In genomic region chr17:2805961-2806360, GRCh38 we compare ENCODE assay signal across 22 cellular contexts. TPM values are rescaled to one million over a fixed set of nuclear protein-coding genes. Genes with fewer than 3 reads are reported as not detected.
DNase-seq lines count a peak whose midpoint lies in the region; ATAC-seq and TF ChIP-seq lines count a peak whose summit lies in the region.
"Had no signal": no experiment of that assay in that cellular context is flagged by ENCODE, and none has a peak within 500 bp of the region (broad histone marks: within the 10 kb centered on the region; RNA-seq: fewer than 3 reads in every experiment).

No MANE protein-coding gene starts in this region.

- DNase-seq in myocyte (ENCODE audit: low read depth) (peak; percentile 9), osteoblast (ENCODE audit: insufficient read length, low spot score, missing footprints) (peak; percentile 76), Ammon's horn (ENCODE audit: low spot score) (no peak), amygdala (lab: John Stamatoyannopoulos, UW) (no peak)
- no peak for DNase-seq in naive thymus-derived CD8-positive, alpha-beta T cell
- DNase-seq: ACHN; C1 segment of cervical spinal cord; CD4-positive, CD25-positive, alpha-beta regulatory T cell; CD8-positive, alpha-beta memory T cell; COR-L47; DMS 273 treated with DMSO at 0.1 percent for 48 hours; DMS53; DND-41; EL; GM23248 had no signal

- H3K36me3 ChIP-seq in BLaER1 (peaks cover 51% of the 10 kb centered on the region), osteoblast (ENCODE audit: insufficient read depth, low read length) (no peaks in the 10 kb centered on the region)
- H3K36me3 ChIP-seq in BLaER1 treated with 17β-estradiol and CSF1 and Interleukin-3, amounts not matched to agents 10 nM and 100 nM, result peaks cover 21 to 86% (median 52%) of the 10 kb centered on the region in 11 experiments
- H3K36me3 ChIP-seq: HAP-1 had no signal

- POLR2A ChIA-PET in naive thymus-derived CD8-positive, alpha-beta T cell (lab: Charles Lee), result interaction anchor here (0.5 to 1.3 kb wide), 3 partner anchors 8 to 16 kb away, joined by 3 read pairs; no protein-coding TSS in a partner anchor

- H3K9ac ChIP-seq in BLaER1, result peak overlapping the region; percentile 49; the same call in 1 of the 2 replicates
- peak overlapping the region in 5 of 11 experiments; percentile 4 to 37 (median 26); a peak in 1 of 22 replicates for H3K9ac ChIP-seq in BLaER1 treated with 17β-estradiol and CSF1 and Interleukin-3, amounts not matched to agents 10 nM and 100 nM
- H3K9ac ChIP-seq: GM23248 had no signal

- no peaks in the 10 kb centered on the region for H3K9me3 Mint-ChIP-seq in naive thymus-derived CD8-positive, alpha-beta T cell
- H3K9me3 Mint-ChIP-seq: CD4-positive, CD25-positive, alpha-beta regulatory T cell; CD8-positive, alpha-beta memory T cell; IgD-negative memory B cell had no signal

- H3K27ac Mint-ChIP-seq in naive thymus-derived CD8-positive, alpha-beta T cell, result no peak overlapping the region

- no peak for ATAC-seq in naive thymus-derived CD8-positive, alpha-beta T cell
- ATAC-seq: GM12878, HepG2 had no signal

- peak overlapping the region in 1 of 10 donors; percentile 14 for H3K4me3 Mint-ChIP-seq in naive thymus-derived CD8-positive, alpha-beta T cell
- H3K4me3 Mint-ChIP-seq: CD4-positive, CD25-positive, alpha-beta regulatory T cell; CD8-positive, alpha-beta memory T cell; IgD-negative memory B cell had no signal

- TF ChIP-seq CTCF in osteoblast (IDR thresholded peaks at IDR 0.05; ENCODE audit: extremely low read depth, low read depth, low read length), result no peak

- H3K27ac ChIP-seq in BLaER1 (peak overlapping the region; percentile 38; the same call in 1 of the 2 replicates), osteoblast (ENCODE audit: low read depth, low read length) (no peak overlapping the region)
- H3K27ac ChIP-seq in BLaER1 treated with 17β-estradiol and CSF1 and Interleukin-3, amounts not matched to agents 10 nM and 100 nM, result peak overlapping the region in 1 of 11 experiments; percentile 28; a peak in 1 of 22 replicates
- H3K27ac ChIP-seq: GM23248 had no signal

- H4K20me1 ChIP-seq in BLaER1 (no peaks in the 10 kb centered on the region; the same call in 1 of the 2 replicates), osteoblast (ENCODE audit: insufficient read depth, low read length) (no peaks in the 10 kb centered on the region)
- H4K20me1 ChIP-seq in BLaER1 treated with 17β-estradiol and CSF1 and Interleukin-3, amounts not matched to agents 10 nM and 100 nM, result peaks cover 4 to 88% (median 58%) of the 10 kb centered on the region in 11 experiments; a peak in 18 of 22 replicates

- H3K27me3 Mint-ChIP-seq in naive thymus-derived CD8-positive, alpha-beta T cell, result no peaks in the 10 kb centered on the region
- H3K27me3 Mint-ChIP-seq: IgD-negative memory B cell had no signal

- peaks cover 7 to 39% (median 19%) of the 10 kb centered on the region in 4 donors for H3K4me1 Mint-ChIP-seq in naive thymus-derived CD8-positive, alpha-beta T cell

- H2AFZ ChIP-seq in osteoblast (ENCODE audit: low read length), result no peak overlapping the region
- H2AFZ ChIP-seq: GM23248 had no signal

- H3K36me3 Mint-ChIP-seq in naive thymus-derived CD8-positive, alpha-beta T cell, result peaks cover 0 to 12% (median 4%) of the 10 kb centered on the region in 3 donors

- no peaks in the 10 kb centered on the region for H3K27me3 ChIP-seq in BLaER1
- no peaks in the 10 kb centered on the region for H3K27me3 ChIP-seq in BLaER1 treated with 17β-estradiol and CSF1 and Interleukin-3, amounts not matched to agents 10 nM and 100 nM
- H3K27me3 ChIP-seq in osteoblast (ENCODE audit: insufficient read depth, low read length), result peaks cover 10% of the 10 kb centered on the region

- H3K4me1 ChIP-seq in BLaER1 (peaks cover 53% of the 10 kb centered on the region), osteoblast (ENCODE audit: insufficient read depth, low read length) (no peaks in the 10 kb centered on the region)
- H3K4me1 ChIP-seq in BLaER1 treated with 17β-estradiol and CSF1 and Interleukin-3, amounts not matched to agents 10 nM and 100 nM, result peaks cover 8 to 73% (median 44%) of the 10 kb centered on the region in 10 experiments; a peak in 19 of 20 replicates

- H3K4me3 ChIP-seq in BLaER1 (no peak overlapping the region), osteoblast (ENCODE audit: insufficient read depth, low read length) (no peak overlapping the region)
- H3K4me3 ChIP-seq in BLaER1 treated with 17β-estradiol and CSF1 and Interleukin-3, amounts not matched to agents 10 nM and 100 nM, result no peak overlapping the region
- H3K4me3 ChIP-seq: GM12878, GM23248, HAP-1 had no signal

- H3K9me3 ChIP-seq in BLaER1 (no peaks in the 10 kb centered on the region), osteoblast (ENCODE audit: low read depth, low read length) (no peaks in the 10 kb centered on the region)
- H3K9me3 ChIP-seq in BLaER1 treated with 17β-estradiol and CSF1 and Interleukin-3, amounts not matched to agents 10 nM and 100 nM (replicated peaks in 1 of 11), result no peaks in the 10 kb centered on the region
- H3K9me3 ChIP-seq: HAP-1 had no signal

- H3K79me2 ChIP-seq in osteoblast (ENCODE audit: insufficient read depth, low read length), result no peaks in the 10 kb centered on the region

- H3K4me2 ChIP-seq in BLaER1, result peak overlapping the region; percentile 36
- peak overlapping the region in 8 of 11 experiments; percentile 4 to 40 (median 22); a peak in 11 of 22 replicates for H3K4me2 ChIP-seq in BLaER1 treated with 17β-estradiol and CSF1 and Interleukin-3, amounts not matched to agents 10 nM and 100 nM
- no peak overlapping the region for H3K4me2 ChIP-seq in osteoblast (ENCODE audit: insufficient read depth, low read length)

RNA-seq across cellular contexts. Expression of gene RAP1GAP2, which starts 9.7 kb away (rescaled TPM):
- 0.11 and 0.26 TPM in 2 replicates for total RNA-seq in myocyte
- polyA plus RNA-seq in myocyte (2012), result 0.73 TPM
- 2.7 and 2.9 TPM in 2 replicates for total RNA-seq in osteoblast
- total RNA-seq in naive thymus-derived CD8-positive, alpha-beta T cell, result 1 to 10 TPM in 1 of 2 experiments, under 1 TPM in 1; 0.44 to 1.3 TPM
- polyA plus RNA-seq in naive thymus-derived CD8-positive, alpha-beta T cell, result 1 to 10 TPM in 2 of 3 donors, under 1 TPM in 1; 0.78 to 1.6 (median 1.4) TPM

RNA-seq across cellular contexts. Expression of gene CCDC92B, which starts 56.5 kb away (rescaled TPM):
- not detected in 2 replicates for total RNA-seq in myocyte
- polyA plus RNA-seq in myocyte (2012), result not detected
- total RNA-seq in osteoblast, result not detected in 2 replicates
- under 1 TPM; 0.16 to 0.30 TPM for total RNA-seq in naive thymus-derived CD8-positive, alpha-beta T cell
- not detected for polyA plus RNA-seq in naive thymus-derived CD8-positive, alpha-beta T cell
- total RNA-seq: GM12878, GM23248, H4, HepG2 had no signal
- polyA plus RNA-seq: CD4-positive, CD25-positive, alpha-beta regulatory T cell; CD8-positive, alpha-beta memory T cell; GM12878; GM23248; HepG2; IgD-negative memory B cell had no signal

Comparison
In these comparisons a context has a peak if more than half of its experiments do, and no peak if none do; other contexts are left out.
1. DNase-seq: peak in myocyte (single experiment) and osteoblast (single experiment); none in Ammon's horn (single experiment), amygdala (0 of 56) and naive thymus-derived CD8-positive, alpha-beta T cell (0 of 10).